Comparison of ENCODE assay signal across 12 cellular contexts in genomic region chr5:61641748-61642565, GRCh38.
A peak's percentile ranks its signal among the peaks of the same experiment; 100 is the strongest.
DNase-seq lines count a peak whose midpoint lies in the region; ATAC-seq and TF ChIP-seq lines count a peak whose summit lies in the region.
"Had no signal": no experiment of that assay in that cellular context is flagged by ENCODE, and none has a peak within 500 bp of the region (broad histone marks: within the 10 kb centered on the region; RNA-seq: fewer than 3 reads in every experiment).

No MANE protein-coding gene starts in this region.

- POLR2A ChIA-PET in T-cell (lab: Charles Lee), result no interaction called here

- DNase-seq in left ventricle myocardium inferior (no peak), Right ventricle myocardium inferior (ENCODE audit: missing footprints) (no peak), SK-N-DZ (ENCODE audit: low spot score) (peak; percentile 25), glutamatergic neuron (no peak), type B pancreatic cell (ENCODE audit: extremely low spot score, unreplicated experiment) (no peak), T-cell (no peak)
- DNase-seq: activated CD4-positive, CD25-positive, alpha-beta regulatory T cell; activated T-cell treated with anti-CD3 and anti-CD28 coated beads, Interleukin-2, amount 50 U/mL, for 4 hours had no signal

- TF ChIP-seq CTCF in left ventricle myocardium inferior (IDR thresholded peaks at IDR 0.05; ENCODE audit: borderline replicate concordance), result peak; percentile 35
- no peak for TF ChIP-seq CTCF in glutamatergic neuron (IDR thresholded peaks at IDR 0.05; ENCODE audit: partially characterized antibody, unreplicated experiment)
- peak; percentile 24 for TF ChIP-seq CTCF in type B pancreatic cell (conservative IDR thresholded peaks at IDR 0.05)

- H3K4me1 ChIP-seq in left ventricle myocardium inferior, result peaks cover 13% of the 10 kb centered on the region

- H3K9me3 ChIP-seq in left ventricle myocardium inferior (replicated peaks), result no peaks in the 10 kb centered on the region

- no peak overlapping the region for H3K4me3 ChIP-seq in left ventricle myocardium inferior
- H3K4me3 ChIP-seq: skin epidermis had no signal

- H3K4me3 Mint-ChIP-seq in glutamatergic neuron (ENCODE audit: unreplicated experiment) (peak overlapping the region; percentile 26), type B pancreatic cell (no peak overlapping the region), T-cell (no peak overlapping the region)
- H3K4me3 Mint-ChIP-seq: activated T-cell treated with anti-CD3 and anti-CD28 coated beads, Interleukin-2, amount 50 U/mL, for 4 hours; B cell had no signal

- no peaks in the 10 kb centered on the region for H3K27me3 ChIP-seq in left ventricle myocardium inferior (ENCODE audit: low read depth)

- H3K27ac Mint-ChIP-seq in glutamatergic neuron (ENCODE audit: unreplicated experiment) (peak overlapping the region; percentile 5), type B pancreatic cell (no peak overlapping the region), T-cell (no peak overlapping the region)
- H3K27ac Mint-ChIP-seq: B cell had no signal

- ATAC-seq in Right ventricle myocardium inferior, result no peak
- no peak for ATAC-seq in HG03565 (IDR thresholded peaks at IDR 0.05; ENCODE audit: unreplicated experiment)
- no peak for ATAC-seq in T-cell (replicated peaks in 1 of 4)
- no peak for ATAC-seq in GM18520 (IDR thresholded peaks at IDR 0.05; ENCODE audit: unreplicated experiment)
- ATAC-seq: activated T-cell treated with anti-CD3 and anti-CD28 coated beads, Interleukin-2, amount 50 U/mL, for 4 hours had no signal

- CTCF ChIA-PET in T-cell (lab: Charles Lee), result interaction anchor here in 1 of 2 donors (1.5 kb wide), 1 partner anchor 17 kb away, joined by 3 read pairs; no protein-coding TSS in a partner anchor

- H3K36me3 ChIP-seq in left ventricle myocardium inferior, result no peaks in the 10 kb centered on the region

- H3K27me3 Mint-ChIP-seq in glutamatergic neuron (ENCODE audit: unreplicated experiment), result peaks cover 4% of the 10 kb centered on the region
- H3K27me3 Mint-ChIP-seq in type B pancreatic cell, result peaks cover 4% of the 10 kb centered on the region
- peaks cover 4 to 5% of the 10 kb centered on the region in 2 donors for H3K27me3 Mint-ChIP-seq in T-cell

- no peak overlapping the region for H3K27ac ChIP-seq in left ventricle myocardium inferior (replicated peaks)
- H3K27ac ChIP-seq: skin epidermis had no signal

- H3K9me3 Mint-ChIP-seq in glutamatergic neuron (ENCODE audit: unreplicated experiment) (peaks cover 4% of the 10 kb centered on the region), type B pancreatic cell (no peaks in the 10 kb centered on the region), T-cell (no peaks in the 10 kb centered on the region)
- H3K9me3 Mint-ChIP-seq: activated T-cell treated with anti-CD3 and anti-CD28 coated beads, Interleukin-2, amount 50 U/mL, for 4 hours had no signal

- intact Hi-C loops in left ventricle myocardium inferior (cut with micrococcal nuclease), result no loop called here
- intact Hi-C loops in Right ventricle myocardium inferior (cut with DNase I), result no loop called here

- H3K36me3 Mint-ChIP-seq in glutamatergic neuron (ENCODE audit: unreplicated experiment), result no peaks in the 10 kb centered on the region
- no peaks in the 10 kb centered on the region for H3K36me3 Mint-ChIP-seq in type B pancreatic cell
- H3K36me3 Mint-ChIP-seq in T-cell, result no peaks in the 10 kb centered on the region

- peaks cover 26% of the 10 kb centered on the region for H3K4me1 Mint-ChIP-seq in glutamatergic neuron (ENCODE audit: low read depth, unreplicated experiment)
- peaks cover 20% of the 10 kb centered on the region for H3K4me1 Mint-ChIP-seq in type B pancreatic cell (ENCODE audit: unreplicated experiment)
- no peaks in the 10 kb centered on the region for H3K4me1 Mint-ChIP-seq in T-cell
- H3K4me1 Mint-ChIP-seq: B cell had no signal
